Comparison of ENCODE assay signal across 32 cellular contexts in the genomic region with DNA sequence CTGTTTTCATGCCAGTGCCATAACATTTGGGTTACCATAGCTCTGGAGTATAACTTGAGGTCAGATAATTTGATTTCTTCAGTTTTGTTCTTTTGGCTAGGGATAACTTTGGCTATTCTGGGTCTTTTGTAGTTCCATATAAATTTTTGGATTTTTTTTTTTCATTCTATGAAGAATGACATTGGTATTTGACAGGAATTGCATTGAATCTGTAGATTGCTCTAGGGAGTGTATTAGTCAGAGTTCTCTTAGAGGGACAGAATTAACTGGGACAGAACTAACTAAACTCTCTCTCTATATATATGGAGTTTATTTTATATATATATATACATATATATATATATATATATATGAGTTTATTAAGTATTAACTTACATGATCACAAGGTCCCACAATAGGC. TPM values are rescaled to one million over a fixed set of nuclear protein-coding genes. Genes with fewer than 3 reads are reported as not detected.
"Had no signal": no experiment of that assay in that cellular context is flagged by ENCODE, and none has a peak within 500 bp of the region (broad histone marks: within the 10 kb centered on the region; RNA-seq: fewer than 3 reads in every experiment).

No MANE protein-coding gene starts in this region.

- H3K4me3 Mint-ChIP-seq: activated B cell treated with CpG ODN at 0.5 μM for 24 hours; activated CD4-positive, alpha-beta memory T cell treated with anti-CD3 and anti-CD28 coated beads for 36 hours; activated naive CD8-positive, alpha-beta T cell treated with anti-CD3 and anti-CD28 coated beads for 36 hours; central memory CD8-positive, alpha-beta T cell; T-cell; T-helper 17 cell had no signal

- H3K4me3 ChIP-seq: cardiac muscle cell had no signal

- H3K4me1 Mint-ChIP-seq: activated B cell treated with CpG ODN at 0.5 μM for 24 hours; activated naive CD8-positive, alpha-beta T cell treated with anti-CD3 and anti-CD28 coated beads for 36 hours; central memory CD8-positive, alpha-beta T cell; T-cell; T-helper 17 cell had no signal

- H3K36me3 ChIP-seq: brain microvascular endothelial cell, cardiac muscle cell had no signal

- ATAC-seq: Panc1, Right ventricle myocardium inferior, SK-N-SH treated with all-trans-retinoic acid at 6 μM for 48 hours, T-cell, T-helper 17 cell had no signal

- H3K27ac ChIP-seq: brain microvascular endothelial cell, cardiac muscle cell, VCaP had no signal

- H3K27me3 ChIP-seq: brain microvascular endothelial cell, cardiac muscle cell had no signal

- H3K9me3 Mint-ChIP-seq: activated naive CD8-positive, alpha-beta T cell treated with anti-CD3 and anti-CD28 coated beads for 36 hours had no signal

- H3K27ac Mint-ChIP-seq: activated B cell treated with CpG ODN at 0.5 μM for 24 hours; activated CD4-positive, alpha-beta memory T cell treated with anti-CD3 and anti-CD28 coated beads for 36 hours; activated naive CD8-positive, alpha-beta T cell treated with anti-CD3 and anti-CD28 coated beads for 36 hours; T-cell; T-helper 17 cell had no signal

- DNase-seq: activated B cell treated with CpG ODN at 0.5 μM for 24 hours; activated CD4-positive, alpha-beta memory T cell treated with anti-CD3 and anti-CD28 coated beads for 36 hours; activated CD4-positive, alpha-beta T cell treated with anti-CD3 and anti-CD28 coated beads for 4 hours; activated CD4-positive, alpha-beta T cell treated with anti-CD3 and anti-CD28 coated beads, Interleukin-2, amount 50 U/mL, for 1 hour; activated CD4-positive, CD25-positive, alpha-beta regulatory T cell treated with anti-CD3 and anti-CD28 coated beads, Interleukin-2, amount 50 U/mL, for 72 hours; activated CD8-positive, alpha-beta memory T cell treated with anti-CD3 and anti-CD28 coated beads, Interleukin-2, amount 50 U/mL, for 48 hours; activated effector memory CD4-positive, alpha-beta T cell treated with anti-CD3 and anti-CD28 coated beads, Interleukin-2, amount 50 U/mL, for 16 hours; activated naive CD4-positive, alpha-beta T cell; activated naive CD4-positive, alpha-beta T cell treated with anti-CD3 and anti-CD28 coated beads, Interleukin-2, amount 50 U/mL, for 16 hours; activated naive CD8-positive, alpha-beta T cell treated with anti-CD3 and anti-CD28 coated beads for 36 hours; activated T-cell treated with anti-CD3 and anti-CD28 coated beads, Interleukin-2, amount 50 U/mL, for 48 hours; amniotic stem cell; aorta; brain microvascular endothelial cell; NCI-H1105; NCI-H1417 treated with DMSO at 0.1 percent for 48 hours; NCI-H1930; NCI-H2081 treated with DMSO at 0.1 percent for 48 hours; NCI-H226; NCI-H446 treated with DMSO at 0.1 percent for 48 hours; NCI-H524; NCI-H69; RPMI8226; SIG-M5; T-cell; T-helper 17 cell had no signal

- H3K36me3 Mint-ChIP-seq: activated CD4-positive, alpha-beta memory T cell treated with anti-CD3 and anti-CD28 coated beads for 36 hours; activated naive CD8-positive, alpha-beta T cell treated with anti-CD3 and anti-CD28 coated beads for 36 hours; T-cell had no signal

RNA-seq across cellular contexts. Expression of gene SLIT2, which starts 32.2 kb away (rescaled TPM):
- total RNA-seq: activated CD4-positive, alpha-beta memory T cell treated with anti-CD3 and anti-CD28 coated beads for 36 hours; activated naive CD8-positive, alpha-beta T cell treated with anti-CD3 and anti-CD28 coated beads for 36 hours; T-helper 17 cell had no signal
